ENCODE assay signal across 11 cellular contexts in genomic region chr9:113574381-113575262, GRCh38.
DNase-seq lines count a peak whose midpoint lies in the region; ATAC-seq and TF ChIP-seq lines count a peak whose summit lies in the region.
"Had no signal": no experiment of that assay in that cellular context is flagged by ENCODE, and none has a peak within 500 bp of the region (broad histone marks: within the 10 kb centered on the region; RNA-seq: fewer than 3 reads in every experiment).

No MANE protein-coding gene starts in this region.

- H3K9ac ChIP-seq in BLaER1 = no peak overlapping the region

- DNase-seq in NCI-H226 (peak; percentile 48), coronary artery (ENCODE audit: low spot score) (peak; percentile 71), H4 (ENCODE audit: low spot score) (no peak), germinal center (ENCODE audit: low spot score) (no peak), inferior parietal cortex (ENCODE audit: extremely low spot score) (no peak)
- DNase-seq in naive thymus-derived CD4-positive, alpha-beta T cell = no peak
- DNase-seq: NCI-H1092 treated with DMSO at 0.1 percent for 48 hours, RPMI8226 had no signal

- H3K4me1 Mint-ChIP-seq in naive thymus-derived CD4-positive, alpha-beta T cell = peaks cover 36 to 67% (median 48%) of the 10 kb centered on the region in 7 donors

- no peaks in the 10 kb centered on the region for H3K36me3 ChIP-seq in BLaER1
- H3K36me3 ChIP-seq in naive thymus-derived CD4-positive, alpha-beta T cell (ENCODE audit: control insufficient read depth in 2 of 3, insufficient read depth in 3 of 3, low read length in 3 of 3) = no peaks in the 10 kb centered on the region

- TF ChIP-seq CTCF in coronary artery (IDR thresholded peaks at IDR 0.05) = no peak

- CTCF ChIA-PET in naive thymus-derived CD4-positive, alpha-beta T cell (lab: Charles Lee) = interaction anchor here (1.0 kb wide), 1 partner anchor 15 kb away, joined by 4 read pairs; no protein-coding TSS in a partner anchor

- peaks cover 0 to 2% (median 0%) of the 10 kb centered on the region in 5 donors for H3K36me3 Mint-ChIP-seq in naive thymus-derived CD4-positive, alpha-beta T cell

- intact Hi-C loops in naive thymus-derived CD4-positive, alpha-beta T cell (cut with micrococcal nuclease) = loop anchor here in 1 of 2 donors (10.0 kb wide), 1 partner anchor 420 kb away; the partner anchor contains the start of gene SLC31A2

- POLR2A ChIA-PET in naive thymus-derived CD4-positive, alpha-beta T cell (lab: Charles Lee) = interaction anchor here (0.9 kb wide), 1 partner anchor 164 kb away, joined by 3 read pairs; the partner anchor contains the start of genes C9orf43 and POLE3

- H4K20me1 ChIP-seq in BLaER1 = no peaks in the 10 kb centered on the region

- peak overlapping the region; percentile 19 for H3K27ac ChIP-seq in BLaER1
- peak overlapping the region; percentile 5 to 33 for H3K27ac ChIP-seq in coronary artery
- no peak overlapping the region for H3K27ac ChIP-seq in naive thymus-derived CD4-positive, alpha-beta T cell (ENCODE audit: low read depth, low read length)

- H3K27me3 Mint-ChIP-seq in naive thymus-derived CD4-positive, alpha-beta T cell = no peaks in the 10 kb centered on the region
- H3K27me3 Mint-ChIP-seq: dendritic cell treated with granulocyte-macrophage colony-stimulating factor and Interleukin-4, amounts not matched to agents 40 ng/mL and 50 ng/mL, for 4 days had no signal

- no peak for ATAC-seq in naive thymus-derived CD4-positive, alpha-beta T cell
- ATAC-seq in HG02759 (IDR thresholded peaks at IDR 0.05; ENCODE audit: unreplicated experiment) = no peak

- H3K4me3 ChIP-seq in BLaER1 (no peak overlapping the region), coronary artery (no peak overlapping the region)
- H3K4me3 ChIP-seq in naive thymus-derived CD4-positive, alpha-beta T cell (ENCODE audit: low read length) = no peak overlapping the region

- H3K4me2 ChIP-seq in BLaER1 = peak overlapping the region; percentile 96

- peak overlapping the region in 7 of 9 donors; percentile 12 to 98 (median 56) for H3K27ac Mint-ChIP-seq in naive thymus-derived CD4-positive, alpha-beta T cell
- H3K27ac Mint-ChIP-seq: dendritic cell treated with granulocyte-macrophage colony-stimulating factor and Interleukin-4, amounts not matched to agents 40 ng/mL and 50 ng/mL, for 4 days had no signal

- H3K4me1 ChIP-seq in BLaER1 = peaks cover 70% of the 10 kb centered on the region
- H3K4me1 ChIP-seq in naive thymus-derived CD4-positive, alpha-beta T cell (ENCODE audit: control insufficient read depth in 2 of 2, insufficient read depth in 2 of 2, low read length in 2 of 2) = peaks cover 25% of the 10 kb centered on the region in 2 donors

- H3K27me3 ChIP-seq in BLaER1 = no peaks in the 10 kb centered on the region
- no peaks in the 10 kb centered on the region for H3K27me3 ChIP-seq in naive thymus-derived CD4-positive, alpha-beta T cell (ENCODE audit: control insufficient read depth in 2 of 2, insufficient read depth in 2 of 2, low read length in 2 of 2)

- H3K9me3 ChIP-seq in BLaER1 = no peaks in the 10 kb centered on the region
- no peaks in the 10 kb centered on the region for H3K9me3 ChIP-seq in naive thymus-derived CD4-positive, alpha-beta T cell (ENCODE audit: control insufficient read depth in 2 of 3, low read length in 3 of 3)

- H3K4me3 Mint-ChIP-seq in naive thymus-derived CD4-positive, alpha-beta T cell = no peak overlapping the region
- H3K4me3 Mint-ChIP-seq: dendritic cell treated with granulocyte-macrophage colony-stimulating factor and Interleukin-4, amounts not matched to agents 40 ng/mL and 50 ng/mL, for 4 days had no signal

- no peaks in the 10 kb centered on the region for H3K9me3 Mint-ChIP-seq in naive thymus-derived CD4-positive, alpha-beta T cell
- H3K9me3 Mint-ChIP-seq: dendritic cell treated with granulocyte-macrophage colony-stimulating factor and Interleukin-4, amounts not matched to agents 40 ng/mL and 50 ng/mL, for 4 days had no signal

Comparison
In these comparisons a context has a peak if more than half of its experiments do, and no peak if none do; other contexts are left out.
1. DNase-seq: peak in NCI-H226 (single experiment) and coronary artery (single experiment); none in naive thymus-derived CD4-positive, alpha-beta T cell (0 of 9), H4 (single experiment), germinal center (single experiment) and inferior parietal cortex (single experiment).